8 cellular contexts compared by ENCODE assay signal in the genomic region with DNA sequence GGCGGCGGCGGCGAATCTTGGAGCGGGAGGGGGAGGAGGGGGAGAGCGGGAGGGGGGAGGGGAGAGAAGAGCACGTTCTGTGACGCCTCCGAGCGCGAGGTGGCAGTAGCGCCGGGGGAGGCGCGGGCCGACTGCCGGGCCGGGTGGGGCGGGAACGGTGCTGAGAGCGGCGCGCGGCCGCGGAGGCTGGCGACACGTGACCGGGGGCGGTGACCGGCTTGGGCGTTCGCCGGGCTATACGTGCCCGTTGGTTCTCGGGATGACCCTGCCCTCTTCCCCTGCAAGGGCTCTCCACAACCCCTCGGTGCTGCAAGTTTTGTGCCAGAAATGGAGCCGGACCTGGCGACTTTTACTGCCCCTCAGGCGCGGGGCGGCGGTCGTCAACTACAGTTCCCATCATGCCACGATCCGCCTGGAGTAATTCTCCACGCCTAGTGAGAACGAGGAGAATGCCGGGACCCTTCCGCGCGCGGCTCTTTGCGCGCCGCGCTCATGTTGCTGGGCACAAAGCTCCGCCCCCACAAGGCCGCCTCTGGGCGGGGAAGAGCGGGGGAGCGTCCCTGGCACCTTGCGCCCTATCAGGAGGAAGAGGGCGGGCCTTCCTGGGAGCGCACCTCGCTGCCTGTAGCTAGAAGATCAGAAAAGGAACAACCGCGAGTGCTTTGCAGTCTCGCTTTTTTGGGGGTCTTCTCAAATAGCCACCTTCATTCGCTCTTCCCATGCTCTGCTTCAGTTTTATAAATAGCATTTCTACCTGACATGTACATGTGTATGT. TPM values are rescaled to one million over a fixed set of nuclear protein-coding genes. Genes with fewer than 3 reads are reported as not detected.
DNase-seq lines count a peak whose midpoint lies in the region; ATAC-seq and FAIRE-seq lines count a peak whose summit lies in the region.

A gene with protein sequence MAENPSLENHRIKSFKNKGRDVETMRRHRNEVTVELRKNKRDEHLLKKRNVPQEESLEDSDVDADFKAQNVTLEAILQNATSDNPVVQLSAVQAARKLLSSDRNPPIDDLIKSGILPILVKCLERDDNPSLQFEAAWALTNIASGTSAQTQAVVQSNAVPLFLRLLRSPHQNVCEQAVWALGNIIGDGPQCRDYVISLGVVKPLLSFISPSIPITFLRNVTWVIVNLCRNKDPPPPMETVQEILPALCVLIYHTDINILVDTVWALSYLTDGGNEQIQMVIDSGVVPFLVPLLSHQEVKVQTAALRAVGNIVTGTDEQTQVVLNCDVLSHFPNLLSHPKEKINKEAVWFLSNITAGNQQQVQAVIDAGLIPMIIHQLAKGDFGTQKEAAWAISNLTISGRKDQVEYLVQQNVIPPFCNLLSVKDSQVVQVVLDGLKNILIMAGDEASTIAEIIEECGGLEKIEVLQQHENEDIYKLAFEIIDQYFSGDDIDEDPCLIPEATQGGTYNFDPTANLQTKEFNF (minus strand): TSS at position 133 of the 775 bp plus-strand sequence. CDS start 176 bp downstream, outside the sequence.

- ATAC-seq in GM21367 (IDR thresholded peaks at IDR 0.05; ENCODE audit: unreplicated experiment), result peak; percentile 84
- ATAC-seq in effector memory CD8-positive, alpha-beta T cell (replicated peaks), result peak; percentile 85
- peak; percentile 83 for ATAC-seq in memory B cell (ENCODE audit: low read depth)

- DNase-seq in Caki2 (ENCODE audit: low read depth) (peak; percentile 95), HTR-8/SVneo (ENCODE audit: insufficient read length, low spot score) (peak; percentile 79), NOMO-1 treated with DMSO at 0.1 percent for 48 hours (lab: John Stamatoyannopoulos, UW; ENCODE audit: unreplicated experiment) (peak; percentile 95), memory B cell (ENCODE audit: low spot score in 2 of 2) (peak; percentile 84 to 90)
- peak; percentile 85 to 91 for DNase-seq in activated CD8-positive, alpha-beta memory T cell treated with anti-CD3 and anti-CD28 coated beads for 4 hours (ENCODE audit: low read depth in 2 of 2)
- DNase-seq in effector memory CD8-positive, alpha-beta T cell, result peak; percentile 91 to 92 (median 91)
- DNase-seq in stimulated activated CD8-positive, alpha-beta memory T cell treated with anti-CD3 and anti-CD28 coated beads, Interleukin-12 subunit alpha, Interleukin-12 subunit beta, amount 100 ng/mL, for 24 hours (ENCODE audit: extremely low read depth), result peak; percentile 92

- H3K9me3 Mint-ChIP-seq in effector memory CD8-positive, alpha-beta T cell, result no peaks in the 10 kb centered on the region
- H3K9me3 Mint-ChIP-seq in memory B cell, result no peaks in the 10 kb centered on the region

- peak within 1 kb of the TSS; percentile 89 to 94 for H3K27ac Mint-ChIP-seq in effector memory CD8-positive, alpha-beta T cell
- peak within 1 kb of the TSS; percentile 96 for H3K27ac Mint-ChIP-seq in memory B cell

- H3K4me1 Mint-ChIP-seq in effector memory CD8-positive, alpha-beta T cell (ENCODE audit: low read depth in 2 of 2), result peaks cover 23 to 35% of the 10 kb centered on the region in 2 donors
- H3K4me1 Mint-ChIP-seq in memory B cell, result peaks cover 27% of the 10 kb centered on the region

- H3K36me3 Mint-ChIP-seq in effector memory CD8-positive, alpha-beta T cell (ENCODE audit: insufficient read depth), result peaks cover 16% of the 10 kb centered on the region
- H3K36me3 Mint-ChIP-seq in memory B cell, result peaks cover 2% of the 10 kb centered on the region

- H3K4me3 Mint-ChIP-seq in effector memory CD8-positive, alpha-beta T cell, result peak within 1 kb of the TSS; percentile 83 to 89
- H3K4me3 Mint-ChIP-seq in memory B cell, result peak within 1 kb of the TSS; percentile 94

- peaks cover 0 to 11% of the 10 kb centered on the region in 2 donors for H3K27me3 Mint-ChIP-seq in effector memory CD8-positive, alpha-beta T cell
- H3K27me3 Mint-ChIP-seq in memory B cell, result peaks cover 3% of the 10 kb centered on the region

- in situ Hi-C loops in Caki2 (cut with HindIII; ENCODE audit: low pct_unique_long_range_greater_than_20kb, low sequenced_read_pairs), result no loop called here

- FAIRE-seq in HTR-8/SVneo (lab: Jason Lieb, UNC), result peak; percentile 46

RNA-seq across cellular contexts. Expression of the gene that starts here (rescaled TPM):
- total RNA-seq in Caki2 (2014; rRNA removed; shearing (Covaris generic); ENCODE audit: low replicate concordance), result 5.3 and 7.6 TPM in 2 replicates

Comparison
In these comparisons a context has a peak if more than half of its experiments do, and no peak if none do; other contexts are left out.
1. Peak in every context shown above with its lines: DNase-seq and ATAC-seq.